9 cellular contexts compared by ENCODE assay signal in genomic region chrX:153885968-153886903, GRCh38. TPM values are rescaled to one million over a fixed set of nuclear protein-coding genes. Genes with fewer than 3 reads are reported as not detected.
A peak's percentile ranks its signal among the peaks of the same experiment; 100 is the strongest.
DNase-seq lines count a peak whose midpoint lies in the region; ATAC-seq and TF ChIP-seq lines count a peak whose summit lies in the region.
"Had no signal": no experiment of that assay in that cellular context is flagged by ENCODE, and none has a peak within 500 bp of the region (broad histone marks: within the 10 kb centered on the region; RNA-seq: fewer than 3 reads in every experiment).

Gene L1CAM (minus strand): TSS chrX:153886173. CDS start chrX:153875836, 10,337 bp downstream.

- H3K27ac ChIP-seq in RWPE2 (ENCODE audit: poor library complexity, severe bottlenecking): peak within 1 kb of the TSS; percentile 54
- H3K27ac ChIP-seq: HL-60 had no signal

- H3K36me3 Mint-ChIP-seq in endothelial cell (ENCODE audit: low read depth, unreplicated experiment): no peaks in the 10 kb centered on the region

- no peaks in the 10 kb centered on the region for H3K4me1 Mint-ChIP-seq in endothelial cell (ENCODE audit: unreplicated experiment)

- intact Hi-C loops in sciatic nerve (cut with DNase I): no loop called here

- DNase-seq in NCI-H1105 treated with DMSO at 0.1 percent for 48 hours (lab: John Stamatoyannopoulos, UW) (peak; percentile 35), NCI-H1105 (lab: John Stamatoyannopoulos, UW) (no peak), RWPE2 (ENCODE audit: low spot score) (no peak), epithelial cell of proximal tubule (ENCODE audit: low read depth) (no peak), sciatic nerve (ENCODE audit: low spot score) (no peak), NCI-H226 (no peak), endothelial cell (ENCODE audit: low spot score) (no peak), GF-D8 (lab: John Stamatoyannopoulos, UW) (no peak)

- TF ChIP-seq CTCF in RWPE2 (IDR thresholded peaks at IDR 0.05; ENCODE audit: poor library complexity, severe bottlenecking) (no peak), epithelial cell of proximal tubule (conservative IDR thresholded peaks at IDR 0.05; ENCODE audit: low read depth, low read length) (no peak), endothelial cell (IDR thresholded peaks at IDR 0.05; ENCODE audit: unreplicated experiment) (no peak)

- H3K36me3 ChIP-seq in RWPE2 (ENCODE audit: low read depth): no peaks in the 10 kb centered on the region

- no peaks in the 10 kb centered on the region for H3K9me3 Mint-ChIP-seq in endothelial cell (ENCODE audit: unreplicated experiment)

- H3K4me3 Mint-ChIP-seq in endothelial cell (ENCODE audit: unreplicated experiment): no peak within 1 kb of the TSS

- no peaks in the 10 kb centered on the region for H3K27me3 ChIP-seq in RWPE2 (ENCODE audit: insufficient read depth, poor library complexity, severe bottlenecking)

- H3K4me1 ChIP-seq in RWPE2 (ENCODE audit: insufficient read depth, poor library complexity, severe bottlenecking): peaks cover 9% of the 10 kb centered on the region

- no peak for ATAC-seq in RWPE2 (ENCODE audit: low read depth)
- no peak for ATAC-seq in sciatic nerve

- no peaks in the 10 kb centered on the region for H3K9me3 ChIP-seq in RWPE2 (ENCODE audit: severe bottlenecking)

- H3K27me3 Mint-ChIP-seq in endothelial cell (ENCODE audit: unreplicated experiment): peaks cover 9% of the 10 kb centered on the region

- peak within 1 kb of the TSS; percentile 47 for H3K4me3 ChIP-seq in RWPE2 (ENCODE audit: severe bottlenecking)
- peak within 1 kb of the TSS; percentile 37 for H3K4me3 ChIP-seq in epithelial cell of proximal tubule (ENCODE audit: low read depth, low read length)

- no peak within 1 kb of the TSS for H3K27ac Mint-ChIP-seq in endothelial cell (ENCODE audit: unreplicated experiment)

RNA-seq across cellular contexts. Expression of gene L1CAM, which starts in this region (rescaled TPM):
- total RNA-seq in epithelial cell of proximal tubule (35.7 and 62.1 TPM in 2 replicates), sciatic nerve (83.2 TPM), endothelial cell (ENCODE audit: unreplicated experiment) (0.31 TPM)

Comparison
In these comparisons a context has a peak if more than half of its experiments do, and no peak if none do; other contexts are left out.
1. RNA of gene L1CAM (total RNA-seq): 83.2 TPM in sciatic nerve (single experiment) and 35.7 to 62.1 TPM in epithelial cell of proximal tubule; 0.31 TPM in endothelial cell (single experiment); every median in the first group is over 10 times any median in the second.